8 cellular contexts compared by ENCODE assay signal in genomic region chr6:37695857-37696219, GRCh38. TPM values are rescaled to one million over a fixed set of nuclear protein-coding genes. Genes with fewer than 3 reads are reported as not detected.
DNase-seq lines count a peak whose midpoint lies in the region; ATAC-seq, FAIRE-seq and TF ChIP-seq lines count a peak whose summit lies in the region.

No MANE protein-coding gene starts in this region.

- H3K4me2 ChIP-seq in A549, result peak overlapping the region; percentile 98
- H3K4me2 ChIP-seq in HepG2 (ENCODE audit: low read depth, low read length), result no peak overlapping the region

- intact Hi-C loops in MCF 10A (cut with micrococcal nuclease) (no loop called here), HepG2 (cut with micrococcal nuclease; ENCODE audit: unreplicated experiment) (loop anchor here (10.0 kb wide), 1 partner anchor 319 kb away; no protein-coding TSS in a partner anchor)

- BruUV-seq in MCF 10A (replicated peaks; lab: Mats Ljungman, UMichigan), result no TSS peak
- no TSS peak for BruUV-seq in HepG2 (replicated peaks; lab: Mats Ljungman, UMichigan)

- H3K4me3 ChIP-seq in A549, result peak overlapping the region; percentile 70; the same call in 1 of the 3 replicates
- peak overlapping the region; percentile 52; the same call in 1 of the 2 replicates for H3K4me3 ChIP-seq in HFF-Myc (replicated peaks; ENCODE audit: low read depth, low read length)
- peak overlapping the region; percentile 52 to 78 for H3K4me3 ChIP-seq in muscle layer of duodenum (ENCODE audit: low read depth in 1 of 2, low read length in 2 of 2)
- no peak overlapping the region for H3K4me3 ChIP-seq in HepG2 (replicated peaks in 1 of 3; ENCODE audit: insufficient read depth in 1 of 3, low read depth in 2 of 3, low read length in 3 of 3)

- H3K36me3 ChIP-seq in muscle layer of duodenum (ENCODE audit: control insufficient read depth in 1 of 2, insufficient read depth in 2 of 2, low read length in 2 of 2), result no peaks in the 10 kb centered on the region
- no peaks in the 10 kb centered on the region for H3K36me3 ChIP-seq in HepG2 (replicated peaks in 1 of 2; ENCODE audit: control insufficient read depth in 1 of 2, insufficient read depth in 2 of 2, low read length in 2 of 2)

- peaks cover 15% of the 10 kb centered on the region for H3K27me3 ChIP-seq in muscle layer of duodenum (ENCODE audit: low read depth, low read length)
- peaks cover 35 to 84% of the 10 kb centered on the region in 2 experiments for H3K27me3 ChIP-seq in HepG2 (ENCODE audit: control insufficient read depth in 1 of 2, insufficient read depth in 2 of 2, low read length in 2 of 2)

- TF ChIP-seq POLR2A in A549 (IDR thresholded peaks at IDR 0.05; ENCODE audit: low read length) (no peak), HepG2 (IDR thresholded peaks at IDR 0.05; ENCODE audit: insufficient read depth in 1 of 2, low read depth in 2 of 2, low read length in 2 of 2) (no peak)

- TF ChIP-seq RAD21 in A549 (conservative IDR thresholded peaks at IDR 0.05 in 1 of 2, IDR thresholded peaks at IDR 0.05 in 1 of 2), result no peak
- no peak for TF ChIP-seq RAD21 in HepG2 (CRISPR knock-in tag; IDR thresholded peaks at IDR 0.05)

- ATAC-seq in A549 (no peak), HepG2 (no peak)

- DNase-seq in A549 (ENCODE audit: low read depth in 1 of 2, low spot score in 1 of 2), result no peak
- no peak for DNase-seq in HFF-Myc (ENCODE audit: extremely low read depth, low read depth)
- no peak for DNase-seq in MCF 10A (ENCODE audit: unreplicated experiment)
- DNase-seq in GM13976 (ENCODE audit: low spot score), result no peak
- no peak for DNase-seq in HepG2 (ENCODE audit: low spot score)
- no peak for DNase-seq in DMS79 (lab: John Stamatoyannopoulos, UW)
- DNase-seq in central memory CD4-positive, alpha-beta T cell, result no peak

- no peak for TF ChIP-seq CTCF in A549 (IDR thresholded peaks at IDR 0.05)
- TF ChIP-seq CTCF in HFF-Myc (IDR thresholded peaks at IDR 0.05; ENCODE audit: low read depth, low read length, missing control alignments), result no peak
- no peak for TF ChIP-seq CTCF in MCF 10A (IDR thresholded peaks at IDR 0.05; ENCODE audit: unreplicated experiment)
- TF ChIP-seq CTCF in GM13976 (IDR thresholded peaks at IDR 0.05; ENCODE audit: borderline replicate concordance, control extremely low read depth, extremely low read depth, insufficient read depth, missing control alignments), result no peak
- no peak for TF ChIP-seq CTCF in HepG2 (CRISPR knock-in tag; IDR thresholded peaks at IDR 0.05)

- POLR2A ChIA-PET in A549 (lab: Yijun Ruan, JAX) (no interaction called here), MCF 10A (lab: Yijun Ruan, JAX) (no interaction called here), HepG2 (lab: Yijun Ruan, JAX) (no interaction called here)

- no peaks in the 10 kb centered on the region for H3K9me3 ChIP-seq in A549
- H3K9me3 ChIP-seq in muscle layer of duodenum (ENCODE audit: control insufficient read depth in 1 of 2, low read length in 2 of 2), result no peaks in the 10 kb centered on the region
- H3K9me3 ChIP-seq in HepG2 (ENCODE audit: low read length), result no peaks in the 10 kb centered on the region

- no peaks in the 10 kb centered on the region for H3K79me2 ChIP-seq in HepG2 (ENCODE audit: insufficient read depth, low read length)

- H3K9ac ChIP-seq in HepG2 (ENCODE audit: insufficient read depth, low read depth, low read length), result no peak overlapping the region

- H3K4me1 Mint-ChIP-seq in MCF 10A (ENCODE audit: insufficient read depth, unreplicated experiment), result peaks cover 6% of the 10 kb centered on the region

- no peaks in the 10 kb centered on the region for H3K36me3 Mint-ChIP-seq in MCF 10A (ENCODE audit: insufficient read depth, unreplicated experiment)

- CTCF ChIA-PET in A549 (lab: Yijun Ruan, JAX), result no interaction called here
- CTCF ChIA-PET in MCF 10A (lab: Yijun Ruan, JAX), result no interaction called here
- CTCF ChIA-PET in HepG2 (lab: Yijun Ruan, JAX; ENCODE audit: low intra/inter-chr PET ratio, low total read pairs), result no interaction called here

- FAIRE-seq in A549 (lab: Jason Lieb, UNC), result no peak
- no peak for FAIRE-seq in HepG2 (lab: Jason Lieb, UNC)

- H2AFZ ChIP-seq in HepG2 (ENCODE audit: low read length), result no peak overlapping the region

- H3K27ac ChIP-seq in A549 (no peak overlapping the region; a peak in 1 of 6 replicates), muscle layer of duodenum (ENCODE audit: low read length) (no peak overlapping the region), HepG2 (ENCODE audit: extremely low read length, insufficient read depth, low read length) (no peak overlapping the region)

- H3K27me3 Mint-ChIP-seq in MCF 10A (ENCODE audit: insufficient read depth, unreplicated experiment), result peaks cover 45% of the 10 kb centered on the region

- 86% methylated on average over 19 of the region's 19 CpGs for WGBS in A549 (ENCODE audit: missing lambda C conversion rate)
- 30% methylated on average over 19 of the region's 19 CpGs for WGBS in HepG2 (ENCODE audit: low lambda C conversion rate)

- peaks cover 9% of the 10 kb centered on the region; the same call in 1 of the 2 replicates for H4K20me1 ChIP-seq in HepG2 (ENCODE audit: insufficient read depth, low read length)

- no peaks in the 10 kb centered on the region for H3K9me3 Mint-ChIP-seq in MCF 10A (ENCODE audit: unreplicated experiment)

- H3K4me1 ChIP-seq in A549, result peaks cover 29% of the 10 kb centered on the region
- peaks cover 0 to 21% of the 10 kb centered on the region in 2 donors for H3K4me1 ChIP-seq in muscle layer of duodenum (ENCODE audit: control insufficient read depth in 1 of 2, insufficient read depth in 2 of 2, low read length in 2 of 2)
- peaks cover 36% of the 10 kb centered on the region for H3K4me1 ChIP-seq in HepG2 (ENCODE audit: insufficient read depth, low read length)

- no peak overlapping the region for H3K27ac Mint-ChIP-seq in MCF 10A (ENCODE audit: low read depth, unreplicated experiment)

- no peak for TF ChIP-seq EP300 in A549 (IDR thresholded peaks at IDR 0.05)
- TF ChIP-seq EP300 in HepG2 (IDR thresholded peaks at IDR 0.05; ENCODE audit: low read depth in 2 of 2, low read length in 2 of 2), result no peak
- no peak for TF ChIP-seq EP300 in HepG2 (CRISPR knock-in tag; IDR thresholded peaks at IDR 0.05; ENCODE audit: borderline replicate concordance)

- in situ Hi-C loops in GM13976 (cut with MboI; ENCODE audit: low sequenced_read_pairs, unreplicated experiment) (loop anchor here (25.0 kb wide), 1 partner anchor 209 kb away; the partner anchor contains the start of gene CCDC167), HepG2 (cut with HindIII; ENCODE audit: extremely low pct_ligation_motif_present, low pct_unique_long_range_greater_than_20kb) (no loop called here)

- peak overlapping the region; percentile 26 for H3K4me3 Mint-ChIP-seq in MCF 10A (ENCODE audit: unreplicated experiment)

TF ChIP-seq in A549, 52 proteins besides CTCF, POLR2A, EP300 and RAD21 (continues in another document):
- TF ChIP-seq SMC3 (IDR thresholded peaks at IDR 0.05) (no peak), POLR2AphosphoS2 (conservative IDR thresholded peaks at IDR 0.05; ENCODE audit: low read length) (no peak), NFE2L2 (conservative IDR thresholded peaks at IDR 0.05; ENCODE audit: low read length) (no peak), MAX (IDR thresholded peaks at IDR 0.05) (no peak)

TF ChIP-seq in HepG2, 621 proteins besides CTCF, POLR2A, EP300 and RAD21 (continues in another document):
- TF ChIP-seq E2F5 (CRISPR knock-in tag; conservative IDR thresholded peaks at IDR 0.05), result no peak
- TF ChIP-seq RBAK (CRISPR knock-in tag; IDR thresholded peaks at IDR 0.05), result no peak
- TF ChIP-seq ZNF720 (CRISPR knock-in tag; IDR thresholded peaks at IDR 0.05), result no peak

RNA-seq across cellular contexts. Expression of gene MDGA1, which starts 1.8 kb away (rescaled TPM):
- polyA plus RNA-seq in A549 (2011; rRNA removed), result 0.74 and 1.1 TPM in 2 replicates
- polyA plus RNA-seq in A549 (2012; cell fraction: cytosol; rRNA removed), result 7.4 and 7.5 TPM in 2 replicates
- 22.8 and 24.6 TPM in 2 replicates for polyA plus RNA-seq in A549 (2012; cell fraction: nucleus; rRNA removed)
- 7.5 to 9.1 TPM (median 8.5 TPM) in 3 replicates for polyA plus RNA-seq in A549 (2017; fragmentation: RNase III; extraction: RNeasy Plus Mini Kit Qiagen cat#74134 plus additional on column Dnase treatment)
- 2.6 and 3.7 TPM in 2 replicates for polyA minus RNA-seq in A549 (2011; rRNA and poly(A)+ RNA removed)
- 0.05 TPM in 1 of 2 replicates, not detected in the other for total RNA-seq in MCF 10A (2022)
- total RNA-seq in HepG2 (2016; rRNA removed; fragmentation: Illumina TruSeq; extraction: Trizol), result not detected in 2 replicates
- not detected in 2 replicates for total RNA-seq in HepG2 (2016; cell fraction: cytosol; rRNA removed; fragmentation: Illumina TruSeq; extraction: Trizol; ENCODE audit: low read depth)
- not detected in 2 replicates for total RNA-seq in HepG2 (2016; cell fraction: insoluble cytoplasmic fraction; rRNA removed; fragmentation: Illumina TruSeq; extraction: Trizol)
- not detected in 2 replicates for total RNA-seq in HepG2 (2016; cell fraction: membrane; rRNA removed; fragmentation: Illumina TruSeq; extraction: Trizol)
- total RNA-seq in HepG2 (2016; cell fraction: nucleus; rRNA removed; fragmentation: Illumina TruSeq; extraction: Trizol), result not detected in 2 replicates
- under 0.01 TPM in 1 of 2 replicates, not detected in the other for polyA plus RNA-seq in HepG2 (2011; rRNA removed)
- polyA plus RNA-seq in HepG2 (2011; cell fraction: cytosol; rRNA removed), result 0.12 TPM in 1 of 2 replicates, not detected in the other
- 0.05 TPM in 1 of 2 replicates, not detected in the other for polyA plus RNA-seq in HepG2 (2011; cell fraction: nucleus; rRNA removed)
- not detected in 2 replicates for polyA plus RNA-seq in HepG2 (2012)
- polyA plus RNA-seq in HepG2 (2016; cell fraction: cytosol; fragmentation: Illumina TruSeq; extraction: Trizol; ENCODE audit: low read depth), result not detected in 2 replicates
- polyA plus RNA-seq in HepG2 (2016; cell fraction: insoluble cytoplasmic fraction; fragmentation: Illumina TruSeq; extraction: Trizol; ENCODE audit: low read depth), result not detected in 2 replicates
- not detected in 2 replicates for polyA plus RNA-seq in HepG2 (2016; cell fraction: membrane; fragmentation: Illumina TruSeq; extraction: Trizol; ENCODE audit: low read depth)
- not detected in 2 replicates for polyA plus RNA-seq in HepG2 (2016; cell fraction: nucleus; fragmentation: Illumina TruSeq; extraction: Trizol; ENCODE audit: insufficient read depth, low read depth)
- polyA minus RNA-seq in HepG2 (2011; rRNA and poly(A)+ RNA removed; ENCODE audit: low replicate concordance), result 0.44 TPM in 1 of 2 replicates, not detected in the other
- not detected in 2 replicates for polyA minus RNA-seq in HepG2 (2011; cell fraction: cytosol; rRNA and poly(A)+ RNA removed)
- not detected in 2 replicates for polyA minus RNA-seq in HepG2 (2011; cell fraction: nucleus; rRNA and poly(A)+ RNA removed)

Comparison
In these comparisons a context has a peak if more than half of its experiments do, and no peak if none do; other contexts are left out.
1. H3K4me3 ChIP-seq: peak in A549 (single experiment), HFF-Myc (single experiment) and muscle layer of duodenum (2 of 2); none in HepG2 (0 of 3).